In the genomic region with DNA sequence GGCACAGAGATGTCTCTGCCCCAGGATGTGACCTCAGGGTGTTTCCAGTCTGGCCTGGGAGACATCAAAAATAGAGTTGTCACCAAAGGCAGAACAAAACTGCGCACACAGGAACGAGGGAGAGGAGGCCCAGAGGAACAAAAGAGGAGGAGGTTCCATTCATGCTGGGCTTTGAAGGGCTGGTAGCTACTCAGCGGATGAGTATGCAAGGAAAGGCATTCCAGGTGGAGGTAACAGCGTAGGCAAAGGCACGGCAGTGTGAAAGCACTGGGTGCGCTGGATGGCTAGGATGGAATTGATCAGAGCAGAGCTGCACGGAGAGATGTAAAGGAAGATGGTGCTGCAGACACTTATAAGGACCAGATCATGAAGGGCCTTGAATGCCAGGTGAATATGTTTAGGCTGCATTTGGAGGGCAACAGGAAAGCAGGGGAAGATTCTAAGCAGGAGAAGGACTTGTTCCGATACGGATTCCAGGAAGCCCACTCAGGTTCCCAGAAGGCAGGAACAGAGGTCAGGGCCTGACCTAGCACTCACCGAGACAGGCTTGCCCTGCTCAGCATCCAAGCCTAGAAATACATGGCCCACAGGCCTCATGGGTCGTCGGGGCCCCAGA, we compare ENCODE assay signal across 21 cellular contexts. TPM values are rescaled to one million over a fixed set of nuclear protein-coding genes. Genes with fewer than 3 reads are reported as not detected.
DNase-seq lines count a peak whose midpoint lies in the region; ATAC-seq and TF ChIP-seq lines count a peak whose summit lies in the region.
"Had no signal": no experiment of that assay in that cellular context is flagged by ENCODE, and none has a peak within 500 bp of the region (broad histone marks: within the 10 kb centered on the region; RNA-seq: fewer than 3 reads in every experiment).

No MANE protein-coding gene starts in this region.

- no TSS peak for BruUV-seq in MCF 10A (replicated peaks; lab: Mats Ljungman, UMichigan)

- no peak overlapping the region for H3K4me3 Mint-ChIP-seq in MCF 10A (ENCODE audit: unreplicated experiment)

- H3K9me3 Mint-ChIP-seq in MCF 10A (ENCODE audit: unreplicated experiment): no peaks in the 10 kb centered on the region

- H3K36me3 Mint-ChIP-seq in MCF 10A (ENCODE audit: insufficient read depth, unreplicated experiment): peaks cover 14% of the 10 kb centered on the region

- no peak for TF ChIP-seq POLR2A in breast epithelium (IDR thresholded peaks at IDR 0.05)
- TF ChIP-seq POLR2A in sigmoid colon (IDR thresholded peaks at IDR 0.05): no peak

- H3K27ac Mint-ChIP-seq in MCF 10A (ENCODE audit: low read depth, unreplicated experiment): no peak overlapping the region

- no peak for ATAC-seq in GM18511 (IDR thresholded peaks at IDR 0.05; ENCODE audit: unreplicated experiment)
- ATAC-seq in HG02642 (IDR thresholded peaks at IDR 0.05; ENCODE audit: poor library complexity, unreplicated experiment): no peak
- ATAC-seq: HCT116, K562 had no signal

- DNase-seq in breast epithelium (ENCODE audit: low spot score in 2 of 2): no peak
- DNase-seq in MCF 10A (ENCODE audit: unreplicated experiment): no peak
- no peak for DNase-seq in sigmoid colon
- no peak for DNase-seq in activated naive CD4-positive, alpha-beta T cell (lab: John Stamatoyannopoulos, UW)
- DNase-seq in activated effector memory CD4-positive, alpha-beta T cell treated with anti-CD3 and anti-CD28 coated beads, Interleukin-2, amount 50 U/mL, for 16 hours: no peak
- DNase-seq: DMS153; GDM1; GM23248; NCI-H1105 treated with DMSO at 0.1 percent for 48 hours; NCI-H1694 treated with DMSO at 0.1 percent for 48 hours; NCI-H510A; NCI-H748 treated with DMSO at 0.1 percent for 48 hours; NK-92 treated with Interleukin-12 subunit alpha and Interleukin-12 subunit beta, amount 100 ng/mL, for 24 hours; Right ventricle myocardium superior had no signal

- intact Hi-C loops in breast epithelium (cut with DNase I; ENCODE audit: low total_unique reads): no loop called here
- intact Hi-C loops in MCF 10A (cut with micrococcal nuclease): no loop called here
- intact Hi-C loops in sigmoid colon (cut with DNase I): no loop called here

- H3K27me3 ChIP-seq in breast epithelium (no peaks in the 10 kb centered on the region), layer of hippocampus (ENCODE audit: control insufficient read depth, insufficient read depth, low read length) (no peaks in the 10 kb centered on the region), sigmoid colon (no peaks in the 10 kb centered on the region)

- no peak for TF ChIP-seq EP300 in sigmoid colon (IDR thresholded peaks at IDR 0.05)

- H3K9me3 ChIP-seq in breast epithelium (no peaks in the 10 kb centered on the region), sigmoid colon (no peaks in the 10 kb centered on the region)

- CTCF ChIA-PET in MCF 10A (lab: Yijun Ruan, JAX): interaction anchor here (0.6 to 0.8 kb wide), 2 partner anchors 33 to 531 kb away, joined by 3 to 5 read pairs; no protein-coding TSS in a partner anchor

- POLR2A ChIA-PET in MCF 10A (lab: Yijun Ruan, JAX): interaction anchor here (0.7 to 1.0 kb wide), 2 partner anchors 31 to 483 kb away, joined by 3 read pairs; no protein-coding TSS in a partner anchor

- H3K4me1 ChIP-seq in breast epithelium (peaks cover 23 to 45% of the 10 kb centered on the region in 2 donors), sigmoid colon (peaks cover 0 to 65% (median 55%) of the 10 kb centered on the region in 4 donors)

- TF ChIP-seq CTCF in breast epithelium (IDR thresholded peaks at IDR 0.05): no peak
- no peak for TF ChIP-seq CTCF in MCF 10A (IDR thresholded peaks at IDR 0.05; ENCODE audit: unreplicated experiment)
- TF ChIP-seq CTCF in sigmoid colon (IDR thresholded peaks at IDR 0.05): no peak

- no peak overlapping the region for H3K4me3 ChIP-seq in breast epithelium
- H3K4me3 ChIP-seq in sigmoid colon: no peak overlapping the region
- H3K4me3 ChIP-seq: GM23248, K562 had no signal

- peaks cover 36% of the 10 kb centered on the region for H3K4me1 Mint-ChIP-seq in MCF 10A (ENCODE audit: insufficient read depth, unreplicated experiment)

- no peaks in the 10 kb centered on the region for H3K27me3 Mint-ChIP-seq in MCF 10A (ENCODE audit: insufficient read depth, unreplicated experiment)

- WGBS in sigmoid colon, 2 donors: 90 to 93% methylated on average over 12 of the region's 12 CpGs

- H3K27ac ChIP-seq in breast epithelium (peak overlapping the region; percentile 46 to 93), layer of hippocampus (ENCODE audit: low read depth, low read length) (peak overlapping the region; percentile 64), sigmoid colon (peak overlapping the region in 3 of 4 donors; percentile 89 to 92 (median 91))
- H3K27ac ChIP-seq: 22Rv1, GM23248 had no signal

- H3K36me3 ChIP-seq in breast epithelium: no peaks in the 10 kb centered on the region
- peaks cover 0 to 62% (median 21%) of the 10 kb centered on the region in 4 donors for H3K36me3 ChIP-seq in sigmoid colon

RNA-seq across cellular contexts. Expression of gene COL16A1, which starts 6.3 kb away (rescaled TPM):
- total RNA-seq in breast epithelium (10 to 100 TPM; 55.2 to 79.5 (median 58.7) TPM), MCF 10A (2022) (42.1 and 49.1 TPM in 2 replicates), sigmoid colon (100 to 1,000 TPM in 2 of 4 donors, 10 to 100 TPM in 2; 43.1 to 271 (median 98.8) TPM)
- polyA plus RNA-seq in sigmoid colon: 10 to 100 TPM in 1 of 3 donors, 1 to 10 TPM in 2; 4.6 to 23.4 (median 4.8) TPM
- total RNA-seq: OCI-LY7 had no signal

RNA-seq across cellular contexts. Expression of gene PEF1, which starts 52.8 kb away (rescaled TPM):
- total RNA-seq in breast epithelium: 10 to 100 TPM; 67.8 to 84.9 (median 70.1) TPM
- 56.7 and 61.1 TPM in 2 replicates for total RNA-seq in MCF 10A (2022)
- total RNA-seq in sigmoid colon: 10 to 100 TPM; 52.9 to 87.4 (median 65.7) TPM
- polyA plus RNA-seq in sigmoid colon: 10 to 100 TPM; 56.5 to 74.2 (median 66.4) TPM
